12 cellular contexts compared by ENCODE assay signal in genomic region chr13:110535526-110535925, GRCh38. TPM values are rescaled to one million over a fixed set of nuclear protein-coding genes. Genes with fewer than 3 reads are reported as not detected.
DNase-seq lines count a peak whose midpoint lies in the region; ATAC-seq and TF ChIP-seq lines count a peak whose summit lies in the region.
"Had no signal": no experiment of that assay in that cellular context is flagged by ENCODE, and none has a peak within 500 bp of the region (broad histone marks: within the 10 kb centered on the region; RNA-seq: fewer than 3 reads in every experiment).

No MANE protein-coding gene starts in this region.

- no peaks in the 10 kb centered on the region for H3K9me3 ChIP-seq in thoracic aorta
- H3K9me3 ChIP-seq: BE2C, SJCRH30 had no signal

- H3K27me3 Mint-ChIP-seq in chondrocyte (ENCODE audit: low read depth), result no peaks in the 10 kb centered on the region
- no peaks in the 10 kb centered on the region for H3K27me3 Mint-ChIP-seq in memory B cell

- H3K9me3 Mint-ChIP-seq in chondrocyte (ENCODE audit: low read depth) (no peaks in the 10 kb centered on the region), memory B cell (no peaks in the 10 kb centered on the region)

- H3K36me3 Mint-ChIP-seq in chondrocyte (ENCODE audit: low read depth), result no peaks in the 10 kb centered on the region
- H3K36me3 Mint-ChIP-seq in memory B cell, result no peaks in the 10 kb centered on the region

- ATAC-seq in memory B cell (ENCODE audit: low read depth), result no peak
- no peak for ATAC-seq in thoracic aorta (ENCODE audit: insufficient number of reproducible peaks, low FRiP score, low read depth)
- no peak for ATAC-seq in HG03095 (IDR thresholded peaks at IDR 0.05; ENCODE audit: unreplicated experiment)
- ATAC-seq in foreskin keratinocyte, result no peak

- H3K4me3 Mint-ChIP-seq in chondrocyte (ENCODE audit: unreplicated experiment) (no peak overlapping the region), memory B cell (no peak overlapping the region)

- no peak overlapping the region for H3K4me3 ChIP-seq in thoracic aorta
- H3K4me3 ChIP-seq: SJCRH30 had no signal

- no peak for TF ChIP-seq CTCF in chondrocyte (IDR thresholded peaks at IDR 0.05)
- TF ChIP-seq CTCF in thoracic aorta (IDR thresholded peaks at IDR 0.05), result no peak
- TF ChIP-seq CTCF in foreskin keratinocyte (conservative IDR thresholded peaks at IDR 0.05), result no peak

- H3K4me1 Mint-ChIP-seq in chondrocyte (ENCODE audit: low read depth) (peaks cover 13% of the 10 kb centered on the region), memory B cell (peaks cover 10% of the 10 kb centered on the region)

- no peak overlapping the region for H3K27ac Mint-ChIP-seq in chondrocyte (ENCODE audit: unreplicated experiment)
- H3K27ac Mint-ChIP-seq in memory B cell, result peak overlapping the region; percentile 58

- H3K27ac ChIP-seq in thoracic aorta (peak overlapping the region; percentile 2 to 46), foreskin keratinocyte (no peak overlapping the region)
- H3K27ac ChIP-seq: SJCRH30 had no signal

- H3K4me1 ChIP-seq in thoracic aorta (ENCODE audit: control insufficient read depth in 1 of 2, low read depth in 2 of 2) (peaks cover 30 to 46% of the 10 kb centered on the region in 2 donors), foreskin keratinocyte (no peaks in the 10 kb centered on the region)
- H3K4me1 ChIP-seq: BE2C had no signal

- no peaks in the 10 kb centered on the region for H3K27me3 ChIP-seq in thoracic aorta (replicated peaks; ENCODE audit: insufficient read depth)
- H3K27me3 ChIP-seq in foreskin keratinocyte, result no peaks in the 10 kb centered on the region
- H3K27me3 ChIP-seq: BE2C, SJCRH30 had no signal

- no peaks in the 10 kb centered on the region for H3K36me3 ChIP-seq in thoracic aorta
- H3K36me3 ChIP-seq: BE2C, SJCRH30 had no signal

- DNase-seq in NCI-H460 (ENCODE audit: extremely low read depth, low read depth) (peak; percentile 77), chondrocyte (ENCODE audit: low spot score) (peak; percentile 37), memory B cell (ENCODE audit: low spot score in 2 of 2) (no peak), thoracic aorta (ENCODE audit: low spot score) (no peak), NCI-H2171 (lab: John Stamatoyannopoulos, UW) (no peak), foreskin keratinocyte (no peak)
- DNase-seq: BE2C, Karpas-422, NCI-H1930, NCI-H510A treated with DMSO at 0.1 percent for 48 hours, SJCRH30 had no signal

RNA-seq across cellular contexts. Expression of gene RAB20, which starts 26.0 kb away (rescaled TPM):
- 88.6 and 92.0 TPM in 2 replicates for total RNA-seq in NCI-H460 (2014; rRNA removed; shearing (Covaris generic))
- 93.0 and 105 TPM in 2 replicates for polyA plus RNA-seq in NCI-H460 (2014; cell fraction: nucleus; rRNA removed)
- total RNA-seq in chondrocyte (3.6 to 7.8 TPM (median 6.3 TPM) in 3 replicates), thoracic aorta (10 to 100 TPM; 22.6 to 34.5 TPM), foreskin keratinocyte (3.5 and 4.4 TPM in 2 replicates)
- 3.8 TPM in 2 replicates for polyA plus RNA-seq in foreskin keratinocyte

Comparison
In these comparisons a context has a peak if more than half of its experiments do, and no peak if none do; other contexts are left out.
1. DNase-seq: peak in NCI-H460 (single experiment) and chondrocyte (single experiment); none in memory B cell (0 of 2), thoracic aorta (single experiment), NCI-H2171 (single experiment) and foreskin keratinocyte (0 of 2).